In the genomic region with DNA sequence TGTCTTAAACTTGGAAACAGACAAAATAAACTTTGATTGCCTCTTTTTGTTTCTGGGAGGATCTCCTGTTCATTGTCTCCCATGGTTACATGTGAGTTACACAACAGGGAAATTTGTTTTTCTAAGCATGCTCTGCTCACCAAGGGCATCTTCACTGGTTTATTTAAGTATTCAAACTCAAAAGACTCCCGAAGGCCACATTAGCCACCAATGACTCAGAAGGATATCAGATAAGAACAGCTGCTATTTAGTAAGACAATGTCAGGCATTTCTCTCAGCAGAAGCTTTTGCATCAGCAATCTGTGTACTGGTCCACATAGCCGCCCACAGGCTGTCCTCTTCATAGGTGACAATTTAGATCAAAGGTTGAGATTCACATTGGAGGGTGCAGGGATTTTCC, we compare ENCODE assay signal across 12 cellular contexts. TPM values are rescaled to one million over a fixed set of nuclear protein-coding genes. Genes with fewer than 3 reads are reported as not detected.
DNase-seq lines count a peak whose midpoint lies in the region; ATAC-seq and TF ChIP-seq lines count a peak whose summit lies in the region.
"Had no signal": no experiment of that assay in that cellular context is flagged by ENCODE, and none has a peak within 500 bp of the region (broad histone marks: within the 10 kb centered on the region; RNA-seq: fewer than 3 reads in every experiment).

No MANE protein-coding gene starts in this region.

- no peak overlapping the region for H3K27ac Mint-ChIP-seq in mesothelial cell of epicardium
- H3K27ac Mint-ChIP-seq: activated CD4-positive, alpha-beta memory T cell treated with anti-CD3 and anti-CD28 coated beads, Interleukin-2, amount 10 ng/mL, durations not matched to agents 7 days and 5 days had no signal

- DNase-seq in Daoy (ENCODE audit: low read depth) (peak; percentile 84), OCI-M1 (lab: John Stamatoyannopoulos, UW) (peak; percentile 48), fibroblast of mammary gland (ENCODE audit: low read depth) (peak; percentile 77), omental fat pad (ENCODE audit: low spot score) (no peak), mesothelial cell of epicardium (ENCODE audit: low spot score in 2 of 2, unreplicated experiment in 2 of 2) (no peak), Karpas-422 (no peak)
- no peak for DNase-seq in activated naive CD4-positive, alpha-beta T cell treated with Interleukin-2 at 50 U/mL for 16 hours
- DNase-seq: activated CD4-positive, alpha-beta memory T cell treated with anti-CD3 and anti-CD28 coated beads, Interleukin-2, amount 10 ng/mL, durations not matched to agents 7 days and 5 days; NCI-H1105 treated with DMSO at 0.1 percent for 48 hours had no signal

- H3K9me3 Mint-ChIP-seq in mesothelial cell of epicardium = peaks cover 11% of the 10 kb centered on the region
- H3K9me3 Mint-ChIP-seq: activated CD4-positive, alpha-beta memory T cell treated with anti-CD3 and anti-CD28 coated beads, Interleukin-2, amount 10 ng/mL, durations not matched to agents 7 days and 5 days had no signal

- ATAC-seq in omental fat pad (ENCODE audit: low FRiP score) = peak; percentile 14
- no peak for ATAC-seq in GM21737 (IDR thresholded peaks at IDR 0.05; ENCODE audit: unreplicated experiment)
- ATAC-seq: Panc1 had no signal

- no peak overlapping the region for H3K9ac ChIP-seq in Karpas-422 (ENCODE audit: low read length)

- H3K27me3 Mint-ChIP-seq in mesothelial cell of epicardium (ENCODE audit: low read depth) = no peaks in the 10 kb centered on the region

- no peaks in the 10 kb centered on the region for H3K9me2 ChIP-seq in Karpas-422 (replicated peaks; ENCODE audit: insufficient read depth, low read length)

- no peak overlapping the region for H3K27ac ChIP-seq in Karpas-422 (ENCODE audit: low read length)

- no peak overlapping the region for H3K4me3 Mint-ChIP-seq in mesothelial cell of epicardium
- H3K4me3 Mint-ChIP-seq: activated CD4-positive, alpha-beta memory T cell treated with anti-CD3 and anti-CD28 coated beads, Interleukin-2, amount 10 ng/mL, durations not matched to agents 7 days and 5 days had no signal

- H3K79me2 ChIP-seq in Karpas-422 (ENCODE audit: low read length) = no peaks in the 10 kb centered on the region

- no peak for TF ChIP-seq CTCF in fibroblast of mammary gland (conservative IDR thresholded peaks at IDR 0.05; ENCODE audit: control insufficient read depth, insufficient read depth, low read depth, low read length)
- TF ChIP-seq CTCF in omental fat pad (IDR thresholded peaks at IDR 0.05) = no peak
- no peak for TF ChIP-seq CTCF in mesothelial cell of epicardium (IDR thresholded peaks at IDR 0.05; ENCODE audit: unreplicated experiment)

- peaks cover 22% of the 10 kb centered on the region for H3K4me1 Mint-ChIP-seq in mesothelial cell of epicardium
- H3K4me1 Mint-ChIP-seq: activated CD4-positive, alpha-beta memory T cell treated with anti-CD3 and anti-CD28 coated beads, Interleukin-2, amount 10 ng/mL, durations not matched to agents 7 days and 5 days had no signal

- H3K4me1 ChIP-seq in Karpas-422 (ENCODE audit: low read length) = no peaks in the 10 kb centered on the region

- H3K27me3 ChIP-seq in Karpas-422 (ENCODE audit: low read length) = no peaks in the 10 kb centered on the region

- H3K4me3 ChIP-seq in fibroblast of mammary gland (ENCODE audit: control insufficient read depth, low read depth, low read length) (no peak overlapping the region), Karpas-422 (ENCODE audit: low read length) (no peak overlapping the region)

- H3K4me2 ChIP-seq in Karpas-422 (ENCODE audit: low read depth, low read length, poor library complexity, severe bottlenecking) = no peak overlapping the region

- no peaks in the 10 kb centered on the region for H3K36me3 Mint-ChIP-seq in mesothelial cell of epicardium

- H2AFZ ChIP-seq in Karpas-422 (ENCODE audit: low read length) = no peak overlapping the region

- H3K36me3 ChIP-seq in Karpas-422 (ENCODE audit: insufficient read depth, low read length) = no peaks in the 10 kb centered on the region

- no peaks in the 10 kb centered on the region for H4K20me1 ChIP-seq in Karpas-422 (ENCODE audit: insufficient read depth, low read depth, low read length)

- H3K9me3 ChIP-seq in Karpas-422 (ENCODE audit: low read length) = no peaks in the 10 kb centered on the region

RNA-seq across cellular contexts. Expression of gene OR6B1, which starts 19.3 kb away (rescaled TPM):
- not detected in 2 replicates for total RNA-seq in Daoy (2014; rRNA removed; shearing (Covaris generic))
- total RNA-seq in omental fat pad (not detected), mesothelial cell of epicardium (not detected in 3 replicates)
- total RNA-seq in Karpas-422 (2014; rRNA removed; shearing (Covaris generic); ENCODE audit: low replicate concordance) = not detected in 2 replicates
- total RNA-seq: activated CD4-positive, alpha-beta memory T cell treated with anti-CD3 and anti-CD28 coated beads, Interleukin-2, amount 10 ng/mL, durations not matched to agents 7 days and 5 days; temporal lobe had no signal

RNA-seq across cellular contexts. Expression of gene OR2A5, which starts 29.3 kb away (rescaled TPM):
- total RNA-seq in Daoy (2014; rRNA removed; shearing (Covaris generic)) = not detected in 2 replicates
- total RNA-seq in omental fat pad (not detected), mesothelial cell of epicardium (not detected in 3 replicates)
- not detected in 2 replicates for total RNA-seq in Karpas-422 (2014; rRNA removed; shearing (Covaris generic); ENCODE audit: low replicate concordance)
- total RNA-seq: activated CD4-positive, alpha-beta memory T cell treated with anti-CD3 and anti-CD28 coated beads, Interleukin-2, amount 10 ng/mL, durations not matched to agents 7 days and 5 days; temporal lobe had no signal

RNA-seq across cellular contexts. Expression of gene OR2A25, which starts 50.2 kb away (rescaled TPM):
- not detected in 2 replicates for total RNA-seq in Daoy (2014; rRNA removed; shearing (Covaris generic))
- total RNA-seq in omental fat pad (not detected), mesothelial cell of epicardium (not detected in 3 replicates)
- total RNA-seq in Karpas-422 (2014; rRNA removed; shearing (Covaris generic); ENCODE audit: low replicate concordance) = not detected in 2 replicates
- total RNA-seq: activated CD4-positive, alpha-beta memory T cell treated with anti-CD3 and anti-CD28 coated beads, Interleukin-2, amount 10 ng/mL, durations not matched to agents 7 days and 5 days; temporal lobe had no signal

Comparison
In these comparisons a context has a peak if more than half of its experiments do, and no peak if none do; other contexts are left out.
1. DNase-seq: peak in Daoy (single experiment), OCI-M1 (single experiment) and fibroblast of mammary gland (single experiment); none in omental fat pad (single experiment), mesothelial cell of epicardium (0 of 2), Karpas-422 (single experiment) and activated naive CD4-positive, alpha-beta T cell treated with Interleukin-2 at 50 U/mL for 16 hours (single experiment).